1 cellular context compared by ENCODE assay signal in the genomic region with DNA sequence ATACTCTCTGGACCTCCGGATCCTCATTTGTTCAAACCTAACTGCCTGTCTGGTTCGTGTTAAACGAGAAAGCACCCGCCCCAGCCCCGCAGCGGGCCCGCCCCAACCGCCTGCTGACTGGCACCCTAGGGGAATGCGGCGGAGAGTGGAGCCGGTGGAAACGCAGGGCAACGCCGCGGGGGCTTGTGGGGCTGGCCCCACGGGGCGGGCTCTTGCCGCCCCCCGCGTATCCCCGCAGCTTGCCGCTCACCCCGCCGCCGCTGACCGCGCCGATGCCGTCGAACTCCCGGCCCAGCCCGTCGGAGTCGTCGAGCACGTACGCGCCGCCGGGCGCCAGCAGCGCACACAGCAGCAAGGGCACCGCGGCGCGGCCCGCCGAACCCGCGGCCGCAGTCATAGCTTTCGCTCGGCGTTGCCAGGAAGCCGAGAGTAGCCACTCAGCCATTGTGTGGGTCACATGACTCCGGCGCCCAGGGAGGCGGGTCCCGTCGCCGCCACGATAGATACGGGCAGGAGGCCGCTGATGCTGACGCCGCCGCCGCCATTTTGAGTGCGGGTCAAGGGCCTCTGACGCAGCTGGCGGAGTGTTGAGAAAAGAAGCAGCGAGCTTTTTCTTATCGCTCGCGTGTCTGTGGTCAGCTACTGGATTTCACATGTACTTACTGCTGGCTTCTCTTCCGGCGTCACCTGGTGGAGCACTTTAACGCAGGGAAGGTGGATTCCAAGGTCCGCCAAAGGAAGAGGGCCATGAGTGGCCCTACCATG.
A peak's percentile ranks its signal among the peaks of the same experiment; 100 is the strongest.
TF ChIP-seq lines count a peak whose summit lies in the region.

TSS of gene GALC (minus strand) at position 463 of the 765 bp plus-strand sequence. CDS start at position 445, 18 bp downstream.

TF ChIP-seq in GM12878, 131 proteins besides CTCF, POLR2A, EP300 and RAD21 (continued from another document and continues in another):
- TF ChIP-seq SREBF1 (IDR thresholded peaks at IDR 0.05; ENCODE audit: low read length) (no peak), FOS (IDR thresholded peaks at IDR 0.05; ENCODE audit: borderline replicate concordance, extremely low read depth, insufficient read length) (no peak), JUNB (IDR thresholded peaks at IDR 0.05) (0 out of 2 replicates have a peak, but pooled peaks have one; percentile 16), KLF5 (IDR thresholded peaks at IDR 0.05; ENCODE audit: partially characterized antibody) (peak; percentile 76), ETV6 (conservative IDR thresholded peaks at IDR 0.05 in 1 of 2, IDR thresholded peaks at IDR 0.05 in 1 of 2; ENCODE audit: borderline replicate concordance in 1 of 2, low read depth in 1 of 2) (peak in 1 of 2 experiments; percentile 23; a peak in 1 of 4 replicates), CHD4 (IDR thresholded peaks at IDR 0.05) (no peak), MTA3 (IDR thresholded peaks at IDR 0.05; ENCODE audit: borderline replicate concordance, low read length) (no peak), CEBPZ (IDR thresholded peaks at IDR 0.05; ENCODE audit: low read depth, low read length) (no peak), CBX3 (IDR thresholded peaks at IDR 0.05; ENCODE audit: borderline replicate concordance, low read depth) (no peak), TAF1 (IDR thresholded peaks at IDR 0.05; ENCODE audit: borderline replicate concordance, low read depth, low read length) (peak; percentile 48; the same call in 1 of the 2 replicates), SPI1 (IDR thresholded peaks at IDR 0.05; ENCODE audit: borderline replicate concordance, insufficient read depth, low read depth, low read length) (no peak), CEBPB (IDR thresholded peaks at IDR 0.05; ENCODE audit: borderline replicate concordance in 1 of 2, low read depth in 2 of 2, low read length in 2 of 2) (no peak), SMARCA5 (IDR thresholded peaks at IDR 0.05) (peak; percentile 73), ZBED1 (IDR thresholded peaks at IDR 0.05; ENCODE audit: borderline replicate concordance) (no peak), ZZZ3 (IDR thresholded peaks at IDR 0.05; ENCODE audit: control insufficient read depth, insufficient read length, low read depth) (no peak), ZNF384 (IDR thresholded peaks at IDR 0.05; ENCODE audit: borderline replicate concordance, low read depth, low read length) (peak; percentile 24; the same call in 1 of the 2 replicates), IRF4 (IDR thresholded peaks at IDR 0.05; ENCODE audit: low read depth, low read length) (peak; percentile 49; the same call in 1 of the 2 replicates), PKNOX1 (IDR thresholded peaks at IDR 0.05) (no peak; the same call in 1 of the 2 replicates), MYC (IDR thresholded peaks at IDR 0.05; ENCODE audit: insufficient read depth, insufficient read length, insufficient replicate concordance, low read length, severe bottlenecking) (no peak), EZH2 (IDR thresholded peaks at IDR 0.05; ENCODE audit: borderline replicate concordance, control insufficient read depth, low read depth, low read length) (no peak), CHD2 (IDR thresholded peaks at IDR 0.05; ENCODE audit: borderline replicate concordance, low read depth, low read length) (peak; percentile 60), POU2F2 (IDR thresholded peaks at IDR 0.05; ENCODE audit: borderline replicate concordance, low read depth, low read length) (peak; percentile 75; the same call in 1 of the 3 replicates), MTA2 (IDR thresholded peaks at IDR 0.05; ENCODE audit: low read depth) (peak; percentile 72), STAT3 (IDR thresholded peaks at IDR 0.05; ENCODE audit: low read depth, low read length) (no peak), NFIC (IDR thresholded peaks at IDR 0.05; ENCODE audit: low read depth, low read length) (no peak; the same call in 1 of the 2 replicates), BRCA1 (IDR thresholded peaks at IDR 0.05; ENCODE audit: low read depth, low read length) (no peak), PML (IDR thresholded peaks at IDR 0.05; ENCODE audit: low read length) (no peak), NR2C1 (IDR thresholded peaks at IDR 0.05) (peak; percentile 88), RFX5 (IDR thresholded peaks at IDR 0.05; ENCODE audit: low read depth, low read length) (peak; percentile 63; the same call in 1 of the 2 replicates), NRF1 (conservative IDR thresholded peaks at IDR 0.05; ENCODE audit: low read depth, low read length) (no peak), RB1 (IDR thresholded peaks at IDR 0.05; ENCODE audit: borderline replicate concordance) (peak; percentile 73; the same call in 1 of the 2 replicates), NKRF (conservative IDR thresholded peaks at IDR 0.05) (peak; percentile 86), MEF2A (IDR thresholded peaks at IDR 0.05; ENCODE audit: insufficient read depth, low read depth, low read length) (0 out of 2 replicates have a peak, but pooled peaks have one; percentile 16), BACH1 (IDR thresholded peaks at IDR 0.05; ENCODE audit: borderline replicate concordance) (peak; percentile 73; the same call in 1 of the 2 replicates), SMC3 (IDR thresholded peaks at IDR 0.05; ENCODE audit: borderline replicate concordance, low read length) (peak; percentile 17; the same call in 1 of the 2 replicates), PRDM15 (CRISPR knock-in tag; IDR thresholded peaks at IDR 0.05) (peak; percentile 62; the same call in 1 of the 2 replicates)
- TF ChIP-seq, protein P1, sequence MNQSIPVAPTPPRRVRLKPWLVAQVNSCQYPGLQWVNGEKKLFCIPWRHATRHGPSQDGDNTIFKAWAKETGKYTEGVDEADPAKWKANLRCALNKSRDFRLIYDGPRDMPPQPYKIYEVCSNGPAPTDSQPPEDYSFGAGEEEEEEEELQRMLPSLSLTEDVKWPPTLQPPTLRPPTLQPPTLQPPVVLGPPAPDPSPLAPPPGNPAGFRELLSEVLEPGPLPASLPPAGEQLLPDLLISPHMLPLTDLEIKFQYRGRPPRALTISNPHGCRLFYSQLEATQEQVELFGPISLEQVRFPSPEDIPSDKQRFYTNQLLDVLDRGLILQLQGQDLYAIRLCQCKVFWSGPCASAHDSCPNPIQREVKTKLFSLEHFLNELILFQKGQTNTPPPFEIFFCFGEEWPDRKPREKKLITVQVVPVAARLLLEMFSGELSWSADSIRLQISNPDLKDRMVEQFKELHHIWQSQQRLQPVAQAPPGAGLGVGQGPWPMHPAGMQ (IDR thresholded peaks at IDR 0.05; ENCODE audit: borderline replicate concordance), result no peak
- TF ChIP-seq, protein P2, sequence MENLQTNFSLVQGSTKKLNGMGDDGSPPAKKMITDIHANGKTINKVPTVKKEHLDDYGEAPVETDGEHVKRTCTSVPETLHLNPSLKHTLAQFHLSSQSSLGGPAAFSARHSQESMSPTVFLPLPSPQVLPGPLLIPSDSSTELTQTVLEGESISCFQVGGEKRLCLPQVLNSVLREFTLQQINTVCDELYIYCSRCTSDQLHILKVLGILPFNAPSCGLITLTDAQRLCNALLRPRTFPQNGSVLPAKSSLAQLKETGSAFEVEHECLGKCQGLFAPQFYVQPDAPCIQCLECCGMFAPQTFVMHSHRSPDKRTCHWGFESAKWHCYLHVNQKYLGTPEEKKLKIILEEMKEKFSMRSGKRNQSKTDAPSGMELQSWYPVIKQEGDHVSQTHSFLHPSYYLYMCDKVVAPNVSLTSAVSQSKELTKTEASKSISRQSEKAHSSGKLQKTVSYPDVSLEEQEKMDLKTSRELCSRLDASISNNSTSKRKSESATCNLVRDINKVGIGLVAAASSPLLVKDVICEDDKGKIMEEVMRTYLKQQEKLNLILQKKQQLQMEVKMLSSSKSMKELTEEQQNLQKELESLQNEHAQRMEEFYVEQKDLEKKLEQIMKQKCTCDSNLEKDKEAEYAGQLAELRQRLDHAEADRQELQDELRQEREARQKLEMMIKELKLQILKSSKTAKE (IDR thresholded peaks at IDR 0.05; ENCODE audit: low read depth, poor library complexity, severe bottlenecking), result no peak
- TF ChIP-seq, protein P3, sequence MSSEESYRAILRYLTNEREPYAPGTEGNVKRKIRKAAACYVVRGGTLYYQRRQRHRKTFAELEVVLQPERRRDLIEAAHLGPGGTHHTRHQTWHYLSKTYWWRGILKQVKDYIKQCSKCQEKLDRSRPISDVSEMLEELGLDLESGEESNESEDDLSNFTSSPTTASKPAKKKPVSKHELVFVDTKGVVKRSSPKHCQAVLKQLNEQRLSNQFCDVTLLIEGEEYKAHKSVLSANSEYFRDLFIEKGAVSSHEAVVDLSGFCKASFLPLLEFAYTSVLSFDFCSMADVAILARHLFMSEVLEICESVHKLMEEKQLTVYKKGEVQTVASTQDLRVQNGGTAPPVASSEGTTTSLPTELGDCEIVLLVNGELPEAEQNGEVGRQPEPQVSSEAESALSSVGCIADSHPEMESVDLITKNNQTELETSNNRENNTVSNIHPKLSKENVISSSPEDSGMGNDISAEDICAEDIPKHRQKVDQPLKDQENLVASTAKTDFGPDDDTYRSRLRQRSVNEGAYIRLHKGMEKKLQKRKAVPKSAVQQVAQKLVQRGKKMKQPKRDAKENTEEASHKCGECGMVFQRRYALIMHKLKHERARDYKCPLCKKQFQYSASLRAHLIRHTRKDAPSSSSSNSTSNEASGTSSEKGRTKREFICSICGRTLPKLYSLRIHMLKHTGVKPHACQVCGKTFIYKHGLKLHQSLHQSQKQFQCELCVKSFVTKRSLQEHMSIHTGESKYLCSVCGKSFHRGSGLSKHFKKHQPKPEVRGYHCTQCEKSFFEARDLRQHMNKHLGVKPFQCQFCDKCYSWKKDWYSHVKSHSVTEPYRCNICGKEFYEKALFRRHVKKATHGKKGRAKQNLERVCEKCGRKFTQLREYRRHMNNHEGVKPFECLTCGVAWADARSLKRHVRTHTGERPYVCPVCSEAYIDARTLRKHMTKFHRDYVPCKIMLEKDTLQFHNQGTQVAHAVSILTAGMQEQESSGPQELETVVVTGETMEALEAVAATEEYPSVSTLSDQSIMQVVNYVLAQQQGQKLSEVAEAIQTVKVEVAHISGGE (CRISPR knock-in tag; IDR thresholded peaks at IDR 0.05), result 0 out of 2 replicates have a peak, but pooled peaks have one; percentile 21
